In the genomic region with DNA sequence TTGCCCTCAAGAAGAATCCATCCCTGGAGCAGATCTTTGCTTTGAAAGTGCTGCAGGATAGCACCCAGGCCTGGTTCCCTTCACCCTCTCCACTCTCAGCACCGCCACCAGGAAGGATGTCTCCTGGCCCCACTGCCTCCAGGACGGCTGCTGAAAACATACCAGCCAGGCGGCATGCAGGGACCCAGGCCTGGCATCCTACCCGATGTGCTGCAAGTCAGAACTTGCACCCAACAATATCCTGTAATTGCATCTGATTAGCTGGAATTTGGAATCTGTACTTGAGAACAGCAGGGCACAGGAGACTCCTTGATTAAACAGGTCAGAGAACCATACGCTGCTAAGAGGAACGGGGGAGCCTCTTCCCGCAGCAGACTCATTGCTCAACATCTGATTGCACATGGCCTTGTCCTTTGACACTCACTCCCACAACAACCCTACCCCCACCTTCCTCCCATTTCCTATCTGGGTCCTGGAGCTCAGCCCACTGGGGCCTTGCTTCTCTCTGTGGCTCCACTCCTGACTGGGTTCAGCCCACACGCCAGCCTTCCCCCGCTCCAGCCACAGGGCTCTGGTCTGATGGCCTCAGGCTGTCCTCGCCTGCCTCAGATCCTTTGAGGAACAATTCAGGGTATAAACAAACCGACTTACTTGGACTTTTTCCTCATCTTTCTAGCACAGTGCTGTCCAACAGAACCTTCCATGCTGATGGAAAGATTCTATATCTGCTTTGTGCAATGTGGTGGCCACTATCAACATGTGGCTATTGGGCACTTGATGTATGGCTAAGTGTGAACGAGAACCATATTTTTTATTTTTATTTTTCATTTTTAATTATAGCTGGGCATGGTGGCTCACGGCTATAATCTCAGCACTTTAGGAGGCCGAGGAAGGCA, we compare ENCODE assay signal across 1 cellular context.
TF ChIP-seq lines count a peak whose summit lies in the region.

No MANE protein-coding gene starts in this region.

TF ChIP-seq in K562, 482 proteins besides CTCF, POLR2A, EP300 and RAD21 (continued from another document and continues in another):
- TF ChIP-seq, protein P1, sequence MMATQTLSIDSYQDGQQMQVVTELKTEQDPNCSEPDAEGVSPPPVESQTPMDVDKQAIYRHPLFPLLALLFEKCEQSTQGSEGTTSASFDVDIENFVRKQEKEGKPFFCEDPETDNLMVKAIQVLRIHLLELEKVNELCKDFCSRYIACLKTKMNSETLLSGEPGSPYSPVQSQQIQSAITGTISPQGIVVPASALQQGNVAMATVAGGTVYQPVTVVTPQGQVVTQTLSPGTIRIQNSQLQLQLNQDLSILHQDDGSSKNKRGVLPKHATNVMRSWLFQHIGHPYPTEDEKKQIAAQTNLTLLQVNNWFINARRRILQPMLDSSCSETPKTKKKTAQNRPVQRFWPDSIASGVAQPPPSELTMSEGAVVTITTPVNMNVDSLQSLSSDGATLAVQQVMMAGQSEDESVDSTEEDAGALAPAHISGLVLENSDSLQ (IDR thresholded peaks at IDR 0.05): peak; percentile 74
- TF ChIP-seq ZKSCAN8 (CRISPR knock-in tag; IDR thresholded peaks at IDR 0.05) (peak; percentile 87), JUND (IDR thresholded peaks at IDR 0.05; ENCODE audit: borderline replicate concordance, low read depth, low read length) (peak; percentile 85), JUND (tag; IDR thresholded peaks at IDR 0.05; ENCODE audit: borderline replicate concordance, low read depth, low read length) (peak; percentile 92; the same call in 2 of the 3 replicates), ATF7 (IDR thresholded peaks at IDR 0.05) (peak; percentile 82), TAL1 (IDR thresholded peaks at IDR 0.05) (peak; percentile 60; the same call in 1 of the 2 replicates), ELF4 (CRISPR knock-in tag; IDR thresholded peaks at IDR 0.05) (peak; percentile 78; the same call in 1 of the 2 replicates), MAFK (IDR thresholded peaks at IDR 0.05; ENCODE audit: low read length) (no peak), ELF2 (CRISPR knock-in tag; IDR thresholded peaks at IDR 0.05) (peak; percentile 59; the same call in 1 of the 2 replicates), CHD2 (IDR thresholded peaks at IDR 0.05; ENCODE audit: low read depth, low read length) (no peak), LEF1 (IDR thresholded peaks at IDR 0.05) (peak; percentile 96), JUNB (CRISPR knock-in tag; conservative IDR thresholded peaks at IDR 0.05) (no peak), NR2C2 (CRISPR knock-in tag; IDR thresholded peaks at IDR 0.05) (peak; percentile 91), NR2C2 (tag; IDR thresholded peaks at IDR 0.05) (peak; percentile 98), ATF1 (CRISPR knock-in tag; IDR thresholded peaks at IDR 0.05) (no peak), ATF1 (tag; IDR thresholded peaks at IDR 0.05) (peak; percentile 84), MAZ (CRISPR knock-in tag; conservative IDR thresholded peaks at IDR 0.05 in 1 of 2, IDR thresholded peaks at IDR 0.05 in 1 of 2) (peak; percentile 93 to 96), ZKSCAN1 (IDR thresholded peaks at IDR 0.05; ENCODE audit: low read depth, low read length) (peak; percentile 38; the same call in 1 of the 2 replicates), HOXB6 (CRISPR knock-in tag; IDR thresholded peaks at IDR 0.05; ENCODE audit: borderline replicate concordance) (no peak), ZNF197 (CRISPR knock-in tag; IDR thresholded peaks at IDR 0.05; ENCODE audit: low read depth) (peak; percentile 92), ZFP36 (IDR thresholded peaks at IDR 0.05; ENCODE audit: low read depth, low read length, partially characterized antibody) (peak; percentile 27), RHOXF2B (CRISPR knock-in tag; conservative IDR thresholded peaks at IDR 0.05) (no peak; the same call in 1 of the 2 replicates), XRCC5 (IDR thresholded peaks at IDR 0.05; ENCODE audit: low read depth, low read length) (0 out of 2 replicates have a peak, but pooled peaks have one; percentile 59), ZNF165 (CRISPR knock-in tag; IDR thresholded peaks at IDR 0.05; ENCODE audit: borderline replicate concordance) (peak; percentile 72; the same call in 1 of the 2 replicates), TAF7 (tag; IDR thresholded peaks at IDR 0.05) (0 out of 2 replicates have a peak, but pooled peaks have one; percentile 40), DACH1 (IDR thresholded peaks at IDR 0.05; ENCODE audit: partially characterized antibody) (peak; percentile 88)
- TF ChIP-seq, protein P2, sequence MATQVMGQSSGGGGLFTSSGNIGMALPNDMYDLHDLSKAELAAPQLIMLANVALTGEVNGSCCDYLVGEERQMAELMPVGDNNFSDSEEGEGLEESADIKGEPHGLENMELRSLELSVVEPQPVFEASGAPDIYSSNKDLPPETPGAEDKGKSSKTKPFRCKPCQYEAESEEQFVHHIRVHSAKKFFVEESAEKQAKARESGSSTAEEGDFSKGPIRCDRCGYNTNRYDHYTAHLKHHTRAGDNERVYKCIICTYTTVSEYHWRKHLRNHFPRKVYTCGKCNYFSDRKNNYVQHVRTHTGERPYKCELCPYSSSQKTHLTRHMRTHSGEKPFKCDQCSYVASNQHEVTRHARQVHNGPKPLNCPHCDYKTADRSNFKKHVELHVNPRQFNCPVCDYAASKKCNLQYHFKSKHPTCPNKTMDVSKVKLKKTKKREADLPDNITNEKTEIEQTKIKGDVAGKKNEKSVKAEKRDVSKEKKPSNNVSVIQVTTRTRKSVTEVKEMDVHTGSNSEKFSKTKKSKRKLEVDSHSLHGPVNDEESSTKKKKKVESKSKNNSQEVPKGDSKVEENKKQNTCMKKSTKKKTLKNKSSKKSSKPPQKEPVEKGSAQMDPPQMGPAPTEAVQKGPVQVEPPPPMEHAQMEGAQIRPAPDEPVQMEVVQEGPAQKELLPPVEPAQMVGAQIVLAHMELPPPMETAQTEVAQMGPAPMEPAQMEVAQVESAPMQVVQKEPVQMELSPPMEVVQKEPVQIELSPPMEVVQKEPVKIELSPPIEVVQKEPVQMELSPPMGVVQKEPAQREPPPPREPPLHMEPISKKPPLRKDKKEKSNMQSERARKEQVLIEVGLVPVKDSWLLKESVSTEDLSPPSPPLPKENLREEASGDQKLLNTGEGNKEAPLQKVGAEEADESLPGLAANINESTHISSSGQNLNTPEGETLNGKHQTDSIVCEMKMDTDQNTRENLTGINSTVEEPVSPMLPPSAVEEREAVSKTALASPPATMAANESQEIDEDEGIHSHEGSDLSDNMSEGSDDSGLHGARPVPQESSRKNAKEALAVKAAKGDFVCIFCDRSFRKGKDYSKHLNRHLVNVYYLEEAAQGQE (CRISPR knock-in tag; IDR thresholded peaks at IDR 0.05; ENCODE audit: low read depth): peak; percentile 26; the same call in 1 of the 2 replicates
- TF ChIP-seq, protein P3, sequence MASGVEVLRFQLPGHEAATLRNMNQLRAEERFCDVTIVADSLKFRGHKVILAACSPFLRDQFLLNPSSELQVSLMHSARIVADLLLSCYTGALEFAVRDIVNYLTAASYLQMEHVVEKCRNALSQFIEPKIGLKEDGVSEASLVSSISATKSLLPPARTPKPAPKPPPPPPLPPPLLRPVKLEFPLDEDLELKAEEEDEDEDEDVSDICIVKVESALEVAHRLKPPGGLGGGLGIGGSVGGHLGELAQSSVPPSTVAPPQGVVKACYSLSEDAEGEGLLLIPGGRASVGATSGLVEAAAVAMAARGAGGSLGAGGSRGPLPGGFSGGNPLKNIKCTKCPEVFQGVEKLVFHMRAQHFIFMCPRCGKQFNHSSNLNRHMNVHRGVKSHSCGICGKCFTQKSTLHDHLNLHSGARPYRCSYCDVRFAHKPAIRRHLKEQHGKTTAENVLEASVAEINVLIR (CRISPR knock-in tag; IDR thresholded peaks at IDR 0.05): 0 out of 2 replicates have a peak, but pooled peaks have one; percentile 8
- TF ChIP-seq, protein P4, sequence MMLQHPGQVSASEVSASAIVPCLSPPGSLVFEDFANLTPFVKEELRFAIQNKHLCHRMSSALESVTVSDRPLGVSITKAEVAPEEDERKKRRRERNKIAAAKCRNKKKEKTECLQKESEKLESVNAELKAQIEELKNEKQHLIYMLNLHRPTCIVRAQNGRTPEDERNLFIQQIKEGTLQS (IDR thresholded peaks at IDR 0.05): peak; percentile 79
- TF ChIP-seq, protein P4 (CRISPR knock-in tag; conservative IDR thresholded peaks at IDR 0.05): no peak
- TF ChIP-seq, protein P5, sequence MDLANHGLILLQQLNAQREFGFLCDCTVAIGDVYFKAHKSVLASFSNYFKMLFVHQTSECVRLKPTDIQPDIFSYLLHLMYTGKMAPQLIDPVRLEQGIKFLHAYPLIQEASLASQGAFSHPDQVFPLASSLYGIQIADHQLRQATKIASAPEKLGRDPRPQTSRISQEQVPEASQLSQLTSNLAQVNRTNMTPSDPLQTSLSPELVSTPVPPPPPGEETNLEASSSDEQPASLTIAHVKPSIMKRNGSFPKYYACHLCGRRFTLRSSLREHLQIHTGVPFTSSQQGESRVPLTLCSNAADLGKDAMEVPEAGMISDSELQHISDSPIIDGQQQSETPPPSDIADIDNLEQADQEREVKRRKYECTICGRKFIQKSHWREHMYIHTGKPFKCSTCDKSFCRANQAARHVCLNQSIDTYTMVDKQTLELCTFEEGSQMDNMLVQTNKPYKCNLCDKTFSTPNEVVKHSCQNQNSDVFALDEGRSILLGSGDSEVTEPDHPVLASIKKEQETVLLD (IDR thresholded peaks at IDR 0.05): peak; percentile 96
- TF ChIP-seq, protein P6, sequence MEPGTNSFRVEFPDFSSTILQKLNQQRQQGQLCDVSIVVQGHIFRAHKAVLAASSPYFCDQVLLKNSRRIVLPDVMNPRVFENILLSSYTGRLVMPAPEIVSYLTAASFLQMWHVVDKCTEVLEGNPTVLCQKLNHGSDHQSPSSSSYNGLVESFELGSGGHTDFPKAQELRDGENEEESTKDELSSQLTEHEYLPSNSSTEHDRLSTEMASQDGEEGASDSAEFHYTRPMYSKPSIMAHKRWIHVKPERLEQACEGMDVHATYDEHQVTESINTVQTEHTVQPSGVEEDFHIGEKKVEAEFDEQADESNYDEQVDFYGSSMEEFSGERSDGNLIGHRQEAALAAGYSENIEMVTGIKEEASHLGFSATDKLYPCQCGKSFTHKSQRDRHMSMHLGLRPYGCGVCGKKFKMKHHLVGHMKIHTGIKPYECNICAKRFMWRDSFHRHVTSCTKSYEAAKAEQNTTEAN (CRISPR knock-in tag; IDR thresholded peaks at IDR 0.05): no peak
- TF ChIP-seq, protein P7, sequence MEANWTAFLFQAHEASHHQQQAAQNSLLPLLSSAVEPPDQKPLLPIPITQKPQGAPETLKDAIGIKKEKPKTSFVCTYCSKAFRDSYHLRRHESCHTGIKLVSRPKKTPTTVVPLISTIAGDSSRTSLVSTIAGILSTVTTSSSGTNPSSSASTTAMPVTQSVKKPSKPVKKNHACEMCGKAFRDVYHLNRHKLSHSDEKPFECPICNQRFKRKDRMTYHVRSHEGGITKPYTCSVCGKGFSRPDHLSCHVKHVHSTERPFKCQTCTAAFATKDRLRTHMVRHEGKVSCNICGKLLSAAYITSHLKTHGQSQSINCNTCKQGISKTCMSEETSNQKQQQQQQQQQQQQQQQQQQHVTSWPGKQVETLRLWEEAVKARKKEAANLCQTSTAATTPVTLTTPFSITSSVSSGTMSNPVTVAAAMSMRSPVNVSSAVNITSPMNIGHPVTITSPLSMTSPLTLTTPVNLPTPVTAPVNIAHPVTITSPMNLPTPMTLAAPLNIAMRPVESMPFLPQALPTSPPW (CRISPR knock-in tag; IDR thresholded peaks at IDR 0.05): peak; percentile 91
- TF ChIP-seq, protein P8, sequence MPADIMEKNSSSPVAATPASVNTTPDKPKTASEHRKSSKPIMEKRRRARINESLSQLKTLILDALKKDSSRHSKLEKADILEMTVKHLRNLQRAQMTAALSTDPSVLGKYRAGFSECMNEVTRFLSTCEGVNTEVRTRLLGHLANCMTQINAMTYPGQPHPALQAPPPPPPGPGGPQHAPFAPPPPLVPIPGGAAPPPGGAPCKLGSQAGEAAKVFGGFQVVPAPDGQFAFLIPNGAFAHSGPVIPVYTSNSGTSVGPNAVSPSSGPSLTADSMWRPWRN (IDR thresholded peaks at IDR 0.05; ENCODE audit: low read depth): peak; percentile 60; the same call in 1 of the 2 replicates
- TF ChIP-seq, protein P9, sequence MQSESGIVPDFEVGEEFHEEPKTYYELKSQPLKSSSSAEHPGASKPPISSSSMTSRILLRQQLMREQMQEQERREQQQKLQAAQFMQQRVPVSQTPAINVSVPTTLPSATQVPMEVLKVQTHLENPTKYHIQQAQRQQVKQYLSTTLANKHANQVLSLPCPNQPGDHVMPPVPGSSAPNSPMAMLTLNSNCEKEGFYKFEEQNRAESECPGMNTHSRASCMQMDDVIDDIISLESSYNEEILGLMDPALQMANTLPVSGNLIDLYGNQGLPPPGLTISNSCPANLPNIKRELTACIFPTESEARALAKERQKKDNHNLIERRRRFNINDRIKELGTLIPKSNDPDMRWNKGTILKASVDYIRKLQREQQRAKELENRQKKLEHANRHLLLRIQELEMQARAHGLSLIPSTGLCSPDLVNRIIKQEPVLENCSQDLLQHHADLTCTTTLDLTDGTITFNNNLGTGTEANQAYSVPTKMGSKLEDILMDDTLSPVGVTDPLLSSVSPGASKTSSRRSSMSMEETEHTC (IDR thresholded peaks at IDR 0.05): peak; percentile 39; the same call in 1 of the 2 replicates
- TF ChIP-seq, protein P10, sequence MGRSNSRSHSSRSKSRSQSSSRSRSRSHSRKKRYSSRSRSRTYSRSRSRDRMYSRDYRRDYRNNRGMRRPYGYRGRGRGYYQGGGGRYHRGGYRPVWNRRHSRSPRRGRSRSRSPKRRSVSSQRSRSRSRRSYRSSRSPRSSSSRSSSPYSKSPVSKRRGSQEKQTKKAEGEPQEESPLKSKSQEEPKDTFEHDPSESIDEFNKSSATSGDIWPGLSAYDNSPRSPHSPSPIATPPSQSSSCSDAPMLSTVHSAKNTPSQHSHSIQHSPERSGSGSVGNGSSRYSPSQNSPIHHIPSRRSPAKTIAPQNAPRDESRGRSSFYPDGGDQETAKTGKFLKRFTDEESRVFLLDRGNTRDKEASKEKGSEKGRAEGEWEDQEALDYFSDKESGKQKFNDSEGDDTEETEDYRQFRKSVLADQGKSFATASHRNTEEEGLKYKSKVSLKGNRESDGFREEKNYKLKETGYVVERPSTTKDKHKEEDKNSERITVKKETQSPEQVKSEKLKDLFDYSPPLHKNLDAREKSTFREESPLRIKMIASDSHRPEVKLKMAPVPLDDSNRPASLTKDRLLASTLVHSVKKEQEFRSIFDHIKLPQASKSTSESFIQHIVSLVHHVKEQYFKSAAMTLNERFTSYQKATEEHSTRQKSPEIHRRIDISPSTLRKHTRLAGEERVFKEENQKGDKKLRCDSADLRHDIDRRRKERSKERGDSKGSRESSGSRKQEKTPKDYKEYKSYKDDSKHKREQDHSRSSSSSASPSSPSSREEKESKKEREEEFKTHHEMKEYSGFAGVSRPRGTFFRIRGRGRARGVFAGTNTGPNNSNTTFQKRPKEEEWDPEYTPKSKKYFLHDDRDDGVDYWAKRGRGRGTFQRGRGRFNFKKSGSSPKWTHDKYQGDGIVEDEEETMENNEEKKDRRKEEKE (IDR thresholded peaks at IDR 0.05; ENCODE audit: borderline replicate concordance in 1 of 2, control insufficient read depth in 1 of 2, low read depth in 2 of 2, low read length in 1 of 2): 0 out of 4 replicates have a peak, but pooled peaks of 1 of the 2 experiments have one; percentile 45
